29 cellular contexts compared by ENCODE assay signal in the genomic region with DNA sequence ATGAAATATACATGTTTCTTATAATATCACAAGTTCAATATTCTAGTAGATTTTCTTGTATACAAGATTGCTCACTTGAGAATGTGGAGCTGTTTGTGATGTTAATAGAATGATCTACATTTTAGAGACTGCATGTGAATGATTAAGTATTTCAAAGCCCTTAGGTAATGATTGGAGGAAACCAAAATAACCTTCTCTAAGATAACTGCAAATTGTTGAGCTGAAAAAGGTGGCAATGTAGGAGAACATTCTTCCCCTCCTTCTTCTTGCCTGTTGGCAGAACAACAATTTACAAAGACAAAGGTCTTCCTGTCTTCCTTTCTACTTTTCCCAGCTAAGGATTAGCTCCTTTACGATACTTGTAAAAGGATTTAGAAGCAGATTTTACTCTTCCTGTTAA. TPM values are rescaled to one million over a fixed set of nuclear protein-coding genes. Genes with fewer than 3 reads are reported as not detected.
DNase-seq lines count a peak whose midpoint lies in the region; ATAC-seq, FAIRE-seq and TF ChIP-seq lines count a peak whose summit lies in the region.
"Had no signal": no experiment of that assay in that cellular context is flagged by ENCODE, and none has a peak within 500 bp of the region (broad histone marks: within the 10 kb centered on the region; RNA-seq: fewer than 3 reads in every experiment).

No MANE protein-coding gene starts in this region.

- intact Hi-C loops in Right ventricle myocardium superior (cut with DNase I) (no loop called here), transverse colon (cut with DNase I; ENCODE audit: low total_unique reads) (no loop called here)

- ATAC-seq in WTC11 (peak; percentile 44), Right ventricle myocardium superior (ENCODE audit: poor library complexity) (no peak)
- ATAC-seq: CD8-positive, alpha-beta T cell; HCT116 had no signal

- peak overlapping the region; percentile 24 for H3K4me3 Mint-ChIP-seq in WTC11
- H3K4me3 Mint-ChIP-seq: CD8-positive, alpha-beta T cell had no signal

- H3K27me3 ChIP-seq in HUES48 (ENCODE audit: control insufficient read depth, insufficient read depth, low read length) (no peaks in the 10 kb centered on the region), transverse colon (no peaks in the 10 kb centered on the region)

- peak overlapping the region; percentile 6; the same call in 1 of the 2 replicates for H3K9ac ChIP-seq in HUES48 (ENCODE audit: low read depth, low read length)

- CTCF ChIA-PET in WTC11 (lab: Charles Lee), result interaction anchor here (1.1 kb wide), 2 partner anchors 57 to 90 kb away, joined by 3 to 5 read pairs; no protein-coding TSS in a partner anchor

- POLR2A ChIA-PET in WTC11 (lab: Charles Lee), result no interaction called here

- H3K9me3 Mint-ChIP-seq in WTC11, result peaks cover 6% of the 10 kb centered on the region
- H3K9me3 Mint-ChIP-seq: CD8-positive, alpha-beta T cell had no signal

- H3K27ac ChIP-seq in HUES48 (ENCODE audit: low read depth, low read length) (peak overlapping the region; percentile 87), transverse colon (no peak overlapping the region)
- H3K27ac ChIP-seq: RWPE1, SK-N-MC had no signal

- DNase-seq in WTC11 (ENCODE audit: low spot score) (no peak), left kidney (ENCODE audit: low read depth, low spot score) (peak; percentile 0), superior temporal gyrus (ENCODE audit: extremely low spot score) (peak; percentile 5), HTR-8/SVneo (ENCODE audit: insufficient read length, low spot score) (no peak), Right ventricle myocardium superior (no peak), transverse colon (no peak), HPDE6-E6E7 (ENCODE audit: extremely low spot score) (no peak)
- DNase-seq: CD8-positive, alpha-beta T cell; DMS 273 treated with DMSO at 0.1 percent for 48 hours; DMS79; EL; GF-D8; NCI-H1048; NCI-H1417; NCI-H1694; NCI-H2029 treated with DMSO at 0.1 percent for 48 hours; NCI-H446 treated with DMSO at 0.1 percent for 48 hours; NCI-H526; NCI-H82; NK-92 treated with Interleukin-12 subunit alpha and Interleukin-12 subunit beta, amount 100 ng/mL, for 24 hours; SHP77 treated with DMSO at 0.1 percent for 48 hours; SW 1271 had no signal

- FAIRE-seq in HTR-8/SVneo (lab: Jason Lieb, UNC), result no peak
- FAIRE-seq: GM12891 had no signal

- peaks cover 62% of the 10 kb centered on the region for H3K4me1 Mint-ChIP-seq in WTC11

- TF ChIP-seq CTCF in WTC11 (IDR thresholded peaks at IDR 0.05) (no peak), transverse colon (IDR thresholded peaks at IDR 0.05) (no peak)

- no peaks in the 10 kb centered on the region for H3K36me3 Mint-ChIP-seq in WTC11
- H3K36me3 Mint-ChIP-seq: CD8-positive, alpha-beta T cell had no signal

- H3K27me3 Mint-ChIP-seq in WTC11 (ENCODE audit: low read depth), result no peaks in the 10 kb centered on the region

- 45 to 90% methylated on average over 1 of the region's 1 CpG for WGBS in transverse colon (ENCODE audit: low coverage in 1 of 2), 2 donors

- TF ChIP-seq EP300 in transverse colon (IDR thresholded peaks at IDR 0.05; ENCODE audit: low read depth), result no peak

- no peak for TF ChIP-seq POLR2A in transverse colon (IDR thresholded peaks at IDR 0.05)

- in situ Hi-C loops in transverse colon (cut with MboI; ENCODE audit: low pct_ligation_motif_present in 1 of 4, low pct_unique_long_range_greater_than_20kb in 1 of 4, low sequenced_read_pairs in 3 of 4), result no loop called here

- H3K27ac Mint-ChIP-seq in WTC11, result peak overlapping the region; percentile 94
- H3K27ac Mint-ChIP-seq: CD8-positive, alpha-beta T cell had no signal

- peaks cover 35% of the 10 kb centered on the region for H3K4me1 ChIP-seq in HUES48 (ENCODE audit: control insufficient read depth, insufficient read depth, low read length)
- H3K4me1 ChIP-seq in transverse colon, result no peaks in the 10 kb centered on the region

- no peaks in the 10 kb centered on the region for H3K9me3 ChIP-seq in HUES48 (ENCODE audit: control insufficient read depth, insufficient read depth, low read length)
- no peaks in the 10 kb centered on the region for H3K9me3 ChIP-seq in transverse colon

- H3K36me3 ChIP-seq in HUES48 (ENCODE audit: control insufficient read depth, insufficient read depth, low read length) (no peaks in the 10 kb centered on the region), transverse colon (no peaks in the 10 kb centered on the region)

- no peak overlapping the region for H3K4me3 ChIP-seq in HUES48 (ENCODE audit: low read depth, low read length)
- no peak overlapping the region for H3K4me3 ChIP-seq in transverse colon
- H3K4me3 ChIP-seq: SK-N-MC had no signal

TF ChIP-seq in WTC11, 78 proteins besides CTCF, POLR2A, EP300 and RAD21:
- TF ChIP-seq KAT7 (CRISPR knock-in tag; IDR thresholded peaks at IDR 0.05; ENCODE audit: borderline replicate concordance) (no peak), ZNF232 (CRISPR knock-in tag; IDR thresholded peaks at IDR 0.05) (no peak), SMAD4 (CRISPR knock-in tag; IDR thresholded peaks at IDR 0.05) (no peak), PREB (CRISPR knock-in tag; IDR thresholded peaks at IDR 0.05; ENCODE audit: borderline replicate concordance) (no peak)
- TF ChIP-seq, protein P1, sequence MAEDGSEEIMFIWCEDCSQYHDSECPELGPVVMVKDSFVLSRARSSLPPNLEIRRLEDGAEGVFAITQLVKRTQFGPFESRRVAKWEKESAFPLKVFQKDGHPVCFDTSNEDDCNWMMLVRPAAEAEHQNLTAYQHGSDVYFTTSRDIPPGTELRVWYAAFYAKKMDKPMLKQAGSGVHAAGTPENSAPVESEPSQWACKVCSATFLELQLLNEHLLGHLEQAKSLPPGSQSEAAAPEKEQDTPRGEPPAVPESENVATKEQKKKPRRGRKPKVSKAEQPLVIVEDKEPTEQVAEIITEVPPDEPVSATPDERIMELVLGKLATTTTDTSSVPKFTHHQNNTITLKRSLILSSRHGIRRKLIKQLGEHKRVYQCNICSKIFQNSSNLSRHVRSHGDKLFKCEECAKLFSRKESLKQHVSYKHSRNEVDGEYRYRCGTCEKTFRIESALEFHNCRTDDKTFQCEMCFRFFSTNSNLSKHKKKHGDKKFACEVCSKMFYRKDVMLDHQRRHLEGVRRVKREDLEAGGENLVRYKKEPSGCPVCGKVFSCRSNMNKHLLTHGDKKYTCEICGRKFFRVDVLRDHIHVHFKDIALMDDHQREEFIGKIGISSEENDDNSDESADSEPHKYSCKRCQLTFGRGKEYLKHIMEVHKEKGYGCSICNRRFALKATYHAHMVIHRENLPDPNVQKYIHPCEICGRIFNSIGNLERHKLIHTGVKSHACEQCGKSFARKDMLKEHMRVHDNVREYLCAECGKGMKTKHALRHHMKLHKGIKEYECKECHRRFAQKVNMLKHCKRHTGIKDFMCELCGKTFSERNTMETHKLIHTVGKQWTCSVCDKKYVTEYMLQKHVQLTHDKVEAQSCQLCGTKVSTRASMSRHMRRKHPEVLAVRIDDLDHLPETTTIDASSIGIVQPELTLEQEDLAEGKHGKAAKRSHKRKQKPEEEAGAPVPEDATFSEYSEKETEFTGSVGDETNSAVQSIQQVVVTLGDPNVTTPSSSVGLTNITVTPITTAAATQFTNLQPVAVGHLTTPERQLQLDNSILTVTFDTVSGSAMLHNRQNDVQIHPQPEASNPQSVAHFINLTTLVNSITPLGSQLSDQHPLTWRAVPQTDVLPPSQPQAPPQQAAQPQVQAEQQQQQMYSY (CRISPR knock-in tag; IDR thresholded peaks at IDR 0.05), result no peak

RNA-seq across cellular contexts. Expression of gene CLEC6A, which starts 2.0 kb away (rescaled TPM):
- total RNA-seq in WTC11 (2021) (0.11 to 0.20 TPM in 2 of 3 replicates, not detected in the other), Right ventricle myocardium superior (not detected), transverse colon (not detected)
- total RNA-seq: A673; CD8-positive, alpha-beta T cell; HT1080 had no signal

RNA-seq across cellular contexts. Expression of gene CLEC4D, which starts 59.5 kb away (rescaled TPM):
- total RNA-seq in WTC11 (2021) (0.09 to 0.16 TPM in 2 of 3 replicates, not detected in the other), Right ventricle myocardium superior (not detected), transverse colon (not detected)
- total RNA-seq: A673; CD8-positive, alpha-beta T cell; HT1080 had no signal

Comparison
In these comparisons a context has a peak if more than half of its experiments do, and no peak if none do; other contexts are left out.
1. DNase-seq: peak in left kidney (single experiment) and superior temporal gyrus (single experiment); none in WTC11 (single experiment), HTR-8/SVneo (single experiment), Right ventricle myocardium superior (single experiment), transverse colon (single experiment) and HPDE6-E6E7 (single experiment).